Comparison of ENCODE assay signal across 1 cellular context in genomic region chr18:56799756-56800155, GRCh38.
TF ChIP-seq lines count a peak whose summit lies in the region.

No MANE protein-coding gene starts in this region.

TF ChIP-seq in HepG2, 621 proteins besides CTCF, POLR2A, EP300 and RAD21 (continued from another document):
- TF ChIP-seq THAP7 (CRISPR knock-in tag; IDR thresholded peaks at IDR 0.05) (no peak), HNRNPUL1 (IDR thresholded peaks at IDR 0.05; ENCODE audit: low read depth, low read length) (no peak), ZBTB20 (CRISPR knock-in tag; IDR thresholded peaks at IDR 0.05; ENCODE audit: borderline replicate concordance, low read depth) (no peak), THAP8 (CRISPR knock-in tag; IDR thresholded peaks at IDR 0.05; ENCODE audit: borderline replicate concordance) (no peak), YEATS4 (CRISPR knock-in tag; IDR thresholded peaks at IDR 0.05; ENCODE audit: borderline replicate concordance) (no peak)
